In the genomic region with DNA sequence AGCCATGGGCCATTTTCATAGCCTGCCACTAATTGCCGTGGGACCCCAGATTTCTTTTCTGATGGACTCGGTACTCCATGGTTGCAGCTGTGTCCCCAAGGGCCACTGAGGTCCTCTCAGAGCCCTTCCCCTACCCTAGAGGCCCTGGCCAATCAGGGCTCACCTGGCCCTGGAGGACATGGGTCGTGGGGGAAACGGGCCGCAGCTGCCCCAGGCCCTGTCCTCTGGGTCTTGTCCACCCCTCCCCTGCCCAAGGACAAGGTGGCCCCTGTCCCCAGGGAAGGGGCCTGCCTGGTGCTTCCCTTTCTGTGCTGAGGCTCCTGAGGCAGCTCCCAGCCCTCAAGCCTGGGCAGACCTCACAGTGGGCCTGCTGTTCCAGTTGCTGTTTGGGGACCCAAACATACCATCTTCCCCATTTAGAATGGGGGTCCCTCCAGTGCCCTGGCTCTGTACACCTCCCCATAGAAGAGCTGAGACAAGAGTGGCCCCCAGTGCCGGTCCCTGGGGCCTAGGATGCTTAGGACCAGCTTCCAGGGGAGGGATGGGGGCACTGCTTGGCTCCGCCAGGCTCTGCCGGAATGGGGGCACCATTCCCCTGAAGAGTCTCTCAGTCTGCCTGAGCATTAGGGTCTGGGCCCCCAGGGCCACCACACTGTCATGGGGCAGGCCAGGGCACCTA, we compare ENCODE assay signal across 11 cellular contexts. TPM values are rescaled to one million over a fixed set of nuclear protein-coding genes. Genes with fewer than 3 reads are reported as not detected.
DNase-seq lines count a peak whose midpoint lies in the region; ATAC-seq and TF ChIP-seq lines count a peak whose summit lies in the region.
"Had no signal": no experiment of that assay in that cellular context is flagged by ENCODE, and none has a peak within 500 bp of the region (broad histone marks: within the 10 kb centered on the region; RNA-seq: fewer than 3 reads in every experiment).

No MANE protein-coding gene starts in this region.

- no peaks in the 10 kb centered on the region for H3K9me3 ChIP-seq in trophoblast cell (ENCODE audit: insufficient read depth, low read depth, low read length)
- H3K9me3 ChIP-seq: ovary had no signal

- no peaks in the 10 kb centered on the region for H3K27me3 ChIP-seq in trophoblast cell (ENCODE audit: insufficient read depth, low read length)
- H3K27me3 ChIP-seq: ovary had no signal

- no peak overlapping the region for H2BK12ac ChIP-seq in trophoblast cell (ENCODE audit: low read length)

- no peak overlapping the region for H3K4me3 ChIP-seq in trophoblast cell (ENCODE audit: low read depth, low read length)
- H3K4me3 ChIP-seq: ovary had no signal

- H3K9me3 Mint-ChIP-seq in stimulated activated naive CD8-positive, alpha-beta T cell treated with anti-CD3 and anti-CD28 coated beads, Interleukin-15, Interleukin-2, amounts not matched to agents 100 ng/mL and 50 ng/mL, for 24 hours, result no peaks in the 10 kb centered on the region
- peaks cover 15% of the 10 kb centered on the region for H3K9me3 Mint-ChIP-seq in glutamatergic neuron (ENCODE audit: unreplicated experiment)

- no peak overlapping the region for H4K91ac ChIP-seq in trophoblast cell (ENCODE audit: low read depth, low read length)

- H3K79me1 ChIP-seq in trophoblast cell (ENCODE audit: low read length), result peaks cover 9% of the 10 kb centered on the region

- peaks cover 22% of the 10 kb centered on the region for H3K79me2 ChIP-seq in trophoblast cell (ENCODE audit: control insufficient read depth, insufficient read depth, low read length, poor library complexity)

- H3K23ac ChIP-seq in trophoblast cell (ENCODE audit: low read length), result no peak overlapping the region

- no peak overlapping the region for H3K4me2 ChIP-seq in trophoblast cell (ENCODE audit: low read length)

- no peak overlapping the region for H3K27ac ChIP-seq in trophoblast cell (ENCODE audit: low read depth, low read length)

- H3K4me1 Mint-ChIP-seq in stimulated activated naive CD8-positive, alpha-beta T cell treated with anti-CD3 and anti-CD28 coated beads, Interleukin-15, Interleukin-2, amounts not matched to agents 100 ng/mL and 50 ng/mL, for 24 hours (ENCODE audit: low read depth), result peaks cover 46% of the 10 kb centered on the region
- H3K4me1 Mint-ChIP-seq in glutamatergic neuron (ENCODE audit: low read depth, unreplicated experiment), result peaks cover 19% of the 10 kb centered on the region

- no peak overlapping the region for H3K9ac ChIP-seq in trophoblast cell (ENCODE audit: low read length)

- peak overlapping the region; percentile 76 for H3K27ac Mint-ChIP-seq in stimulated activated naive CD8-positive, alpha-beta T cell treated with anti-CD3 and anti-CD28 coated beads, Interleukin-15, Interleukin-2, amounts not matched to agents 100 ng/mL and 50 ng/mL, for 24 hours
- H3K27ac Mint-ChIP-seq in glutamatergic neuron (ENCODE audit: unreplicated experiment), result no peak overlapping the region

- peak overlapping the region; percentile 17 for H2AFZ ChIP-seq in trophoblast cell (ENCODE audit: insufficient read depth, low read length, poor library complexity)

- H2BK120ac ChIP-seq in trophoblast cell (ENCODE audit: insufficient read depth, low read length, poor library complexity), result no peak overlapping the region

- H3K4me1 ChIP-seq in trophoblast cell (ENCODE audit: control insufficient read depth in 1 of 2, insufficient read depth in 2 of 2, low read length in 2 of 2), result peaks cover 21 to 24% of the 10 kb centered on the region in 2 experiments

- H3K18ac ChIP-seq in trophoblast cell (ENCODE audit: low read length), result no peak overlapping the region

- no peak overlapping the region for H3K4me3 Mint-ChIP-seq in stimulated activated naive CD8-positive, alpha-beta T cell treated with anti-CD3 and anti-CD28 coated beads, Interleukin-15, Interleukin-2, amounts not matched to agents 100 ng/mL and 50 ng/mL, for 24 hours
- peak overlapping the region; percentile 10 for H3K4me3 Mint-ChIP-seq in glutamatergic neuron (ENCODE audit: unreplicated experiment)

- TF ChIP-seq CTCF in glutamatergic neuron (IDR thresholded peaks at IDR 0.05; ENCODE audit: partially characterized antibody, unreplicated experiment), result no peak

- no peak for DNase-seq in stimulated activated naive CD8-positive, alpha-beta T cell treated with anti-CD3 and anti-CD28 coated beads, Interleukin-15, Interleukin-2, amounts not matched to agents 100 U/mL and 50 U/mL, for 24 hours
- no peak for DNase-seq in glutamatergic neuron
- DNase-seq in trophoblast cell, result no peak
- no peak for DNase-seq in DMS153 (lab: John Stamatoyannopoulos, UW)
- no peak for DNase-seq in Ammon's horn (ENCODE audit: low spot score)
- DNase-seq: NCI-H69, ovary, SHP77 treated with DMSO at 0.1 percent for 48 hours had no signal

- no peak for ATAC-seq in stimulated activated naive CD8-positive, alpha-beta T cell treated with anti-CD3 and anti-CD28 coated beads, Interleukin-15, Interleukin-2, amounts not matched to agents 100 U/mL and 50 U/mL, for 24 hours
- ATAC-seq in GM19463 (IDR thresholded peaks at IDR 0.05; ENCODE audit: unreplicated experiment) (no peak), GM21515 (IDR thresholded peaks at IDR 0.05; ENCODE audit: unreplicated experiment) (no peak)

- H4K8ac ChIP-seq in trophoblast cell (ENCODE audit: low read depth, low read length), result no peak overlapping the region

- no CpG with 5 or more reads among the region's 8 CpGs for WGBS in trophoblast cell (ENCODE audit: extremely low coverage, insufficient coverage, insufficient read length)

- no peak overlapping the region for H3K14ac ChIP-seq in trophoblast cell (ENCODE audit: low read length)

- H2AK5ac ChIP-seq in trophoblast cell (ENCODE audit: low read length), result no peak overlapping the region

- H3K27me3 Mint-ChIP-seq in stimulated activated naive CD8-positive, alpha-beta T cell treated with anti-CD3 and anti-CD28 coated beads, Interleukin-15, Interleukin-2, amounts not matched to agents 100 ng/mL and 50 ng/mL, for 24 hours, result no peaks in the 10 kb centered on the region
- peaks cover 12% of the 10 kb centered on the region for H3K27me3 Mint-ChIP-seq in glutamatergic neuron (ENCODE audit: unreplicated experiment)

- H4K12ac ChIP-seq in trophoblast cell (ENCODE audit: low read depth, low read length), result no peak overlapping the region

- H2BK5ac ChIP-seq in trophoblast cell (ENCODE audit: low read depth, low read length, poor library complexity), result no peak overlapping the region

- no peaks in the 10 kb centered on the region for H3K36me3 ChIP-seq in trophoblast cell (ENCODE audit: control insufficient read depth in 1 of 2, insufficient read depth in 2 of 2, low read length in 2 of 2)
- H3K36me3 ChIP-seq: ovary had no signal

- H3K36me3 Mint-ChIP-seq in stimulated activated naive CD8-positive, alpha-beta T cell treated with anti-CD3 and anti-CD28 coated beads, Interleukin-15, Interleukin-2, amounts not matched to agents 100 ng/mL and 50 ng/mL, for 24 hours (ENCODE audit: low read depth), result no peaks in the 10 kb centered on the region
- H3K36me3 Mint-ChIP-seq in glutamatergic neuron (ENCODE audit: unreplicated experiment), result no peaks in the 10 kb centered on the region

- H3K4ac ChIP-seq in trophoblast cell (ENCODE audit: low read depth, low read length), result peak overlapping the region; percentile 65

RNA-seq across cellular contexts. Expression of a gene that starts 3.2 kb away (rescaled TPM):
- total RNA-seq in glutamatergic neuron (ENCODE audit: unreplicated experiment), result 137 TPM
- 124 and 125 TPM in 2 replicates for polyA plus RNA-seq in trophoblast cell (2013)

RNA-seq across cellular contexts. Expression of a gene that starts 19.8 kb away (rescaled TPM):
- 47.7 TPM for total RNA-seq in glutamatergic neuron (ENCODE audit: unreplicated experiment)
- 22.2 and 22.7 TPM in 2 replicates for polyA plus RNA-seq in trophoblast cell (2013)

RNA-seq across cellular contexts. Expression of a gene that starts 29.4 kb away (rescaled TPM):
- 0.51 TPM for total RNA-seq in glutamatergic neuron (ENCODE audit: unreplicated experiment)
- 4.1 and 4.3 TPM in 2 replicates for polyA plus RNA-seq in trophoblast cell (2013)

RNA-seq across cellular contexts. Expression of a gene that starts 50.3 kb away (rescaled TPM):
- 8.9 TPM for total RNA-seq in glutamatergic neuron (ENCODE audit: unreplicated experiment)
- 0.60 and 0.90 TPM in 2 replicates for polyA plus RNA-seq in trophoblast cell (2013)

RNA-seq across cellular contexts. Expression of a gene that starts 51.4 kb away (rescaled TPM):
- 184 TPM for total RNA-seq in glutamatergic neuron (ENCODE audit: unreplicated experiment)
- 145 and 148 TPM in 2 replicates for polyA plus RNA-seq in trophoblast cell (2013)
